Comparison of ENCODE assay signal across 8 cellular contexts in the genomic region with DNA sequence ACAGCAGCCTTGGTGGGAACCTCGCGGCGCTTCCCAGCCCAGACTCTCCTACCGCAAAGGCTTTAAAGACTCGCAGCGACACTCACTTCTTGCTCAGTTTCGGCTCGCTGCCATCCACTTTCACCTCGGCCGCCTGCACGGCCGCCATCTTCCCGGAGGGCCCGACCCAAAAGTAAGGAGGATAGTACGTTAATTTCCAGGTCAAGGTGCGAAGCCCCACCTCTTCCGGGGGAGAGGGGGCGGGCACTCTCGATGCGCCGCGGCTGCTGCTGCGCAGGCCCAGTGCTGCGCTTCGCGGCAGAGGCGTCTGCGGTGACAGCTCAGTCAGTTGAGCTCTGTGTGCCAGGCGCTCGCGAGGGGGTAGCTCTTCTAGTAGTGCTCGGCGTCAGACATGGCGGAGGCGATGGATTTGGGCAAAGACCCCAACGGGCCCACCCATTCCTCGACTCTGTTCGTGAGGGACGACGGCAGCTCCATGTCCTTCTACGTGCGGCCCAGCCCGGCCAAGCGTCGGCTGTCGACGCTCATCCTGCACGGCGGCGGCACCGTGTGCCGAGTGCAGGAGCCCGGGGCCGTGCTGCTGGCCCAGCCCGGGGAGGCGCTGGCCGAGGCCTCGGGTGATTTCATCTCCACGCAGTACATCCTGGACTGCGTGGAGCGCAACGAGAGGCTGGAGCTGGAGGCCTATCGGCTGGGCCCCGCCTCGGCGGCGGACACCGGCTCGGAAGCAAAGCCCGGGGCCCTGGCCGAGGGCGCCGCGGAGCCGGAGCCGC. TPM values are rescaled to one million over a fixed set of nuclear protein-coding genes. Genes with fewer than 3 reads are reported as not detected.
DNase-seq lines count a peak whose midpoint lies in the region; ATAC-seq and TF ChIP-seq lines count a peak whose summit lies in the region.

A gene (minus strand): TSS at position 174 of the 773 bp plus-strand sequence. CDS start 26 bp downstream, at position 148.
A gene with protein sequence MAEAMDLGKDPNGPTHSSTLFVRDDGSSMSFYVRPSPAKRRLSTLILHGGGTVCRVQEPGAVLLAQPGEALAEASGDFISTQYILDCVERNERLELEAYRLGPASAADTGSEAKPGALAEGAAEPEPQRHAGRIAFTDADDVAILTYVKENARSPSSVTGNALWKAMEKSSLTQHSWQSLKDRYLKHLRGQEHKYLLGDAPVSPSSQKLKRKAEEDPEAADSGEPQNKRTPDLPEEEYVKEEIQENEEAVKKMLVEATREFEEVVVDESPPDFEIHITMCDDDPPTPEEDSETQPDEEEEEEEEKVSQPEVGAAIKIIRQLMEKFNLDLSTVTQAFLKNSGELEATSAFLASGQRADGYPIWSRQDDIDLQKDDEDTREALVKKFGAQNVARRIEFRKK (plus strand): TSS at position 282 of the 773 bp plus-strand sequence. CDS start 110 bp downstream, at position 392.

- no peaks in the 10 kb centered on the region for H3K27me3 Mint-ChIP-seq in activated T-cell treated with anti-CD3 and anti-CD28 coated beads, Interleukin-2, amount 50 U/mL, for 24 hours

- H3K27ac ChIP-seq in PC-9: peak within 1 kb of the TSS; percentile 67

- peaks cover 83% of the 10 kb centered on the region for H3K36me3 Mint-ChIP-seq in activated T-cell treated with anti-CD3 and anti-CD28 coated beads, Interleukin-2, amount 50 U/mL, for 24 hours (ENCODE audit: low read depth)

- no peaks in the 10 kb centered on the region for H3K27me3 ChIP-seq in PC-9 (ENCODE audit: insufficient read depth, low read depth)
- H3K27me3 ChIP-seq in mucosa of stomach (ENCODE audit: control insufficient read depth, insufficient read depth, low read length): no peaks in the 10 kb centered on the region

- H3K27ac Mint-ChIP-seq in activated T-cell treated with anti-CD3 and anti-CD28 coated beads, Interleukin-2, amount 50 U/mL, for 24 hours: peak within 1 kb of the TSS; percentile 99

- H2AFZ ChIP-seq in PC-9: peak within 1 kb of the TSS; percentile 97

- H3K9me3 Mint-ChIP-seq in activated T-cell treated with anti-CD3 and anti-CD28 coated beads, Interleukin-2, amount 50 U/mL, for 24 hours: no peaks in the 10 kb centered on the region

- H3K9ac ChIP-seq in mucosa of stomach (ENCODE audit: low read length): peak within 1 kb of the TSS; percentile 97

- peak within 1 kb of the TSS; percentile 94 for H3K4me2 ChIP-seq in PC-9

- H3K36me3 ChIP-seq in PC-9 (ENCODE audit: low read depth) (peaks cover 8% of the 10 kb centered on the region; the same call in 1 of the 2 replicates), mucosa of stomach (ENCODE audit: control insufficient read depth, insufficient read depth, low read length) (no peaks in the 10 kb centered on the region)

- H3K79me2 ChIP-seq in PC-9 (ENCODE audit: low read depth): peaks cover 93% of the 10 kb centered on the region

- CTCF ChIA-PET in PC-9 (lab: Charles Lee): interaction anchor here (0.5 to 0.8 kb wide), 4 partner anchors 25 to 184 kb away, joined by 3 to 18 read pairs (median 4); a partner anchor contains a TSS

- DNase-seq in DMS114 treated with DMSO at 0.1 percent for 48 hours (lab: John Stamatoyannopoulos, UW; ENCODE audit: unreplicated experiment) (peak; percentile 90), PC-9 (peak; percentile 83 to 91), erythroblast (lab: John Stamatoyannopoulos, UW) (peak; percentile 95 to 96)
- peak; percentile 96 for DNase-seq in activated T-cell treated with anti-CD3 and anti-CD28 coated beads, Interleukin-2, amount 50 U/mL, for 24 hours
- peak; percentile 91 for DNase-seq in stimulated activated CD8-positive, alpha-beta memory T cell treated with anti-CD3 and anti-CD28 coated beads, Interleukin-7, amount 100 ng/mL, for 1 hour (ENCODE audit: low read depth in 2 of 2)

- ATAC-seq in GM21576 (IDR thresholded peaks at IDR 0.05; ENCODE audit: unreplicated experiment): peak; percentile 82

- peaks cover 27% of the 10 kb centered on the region for H3K4me1 ChIP-seq in PC-9 (replicated peaks; ENCODE audit: insufficient read depth)
- H3K4me1 ChIP-seq in mucosa of stomach (ENCODE audit: control insufficient read depth, insufficient read depth, low read length): peaks cover 17% of the 10 kb centered on the region

- TF ChIP-seq EP300 in Ishikawa (IDR thresholded peaks at IDR 0.05; ENCODE audit: borderline replicate concordance): no peak

- no TSS peak for BruUV-seq in PC-9 (replicated peaks; lab: Mats Ljungman, UMichigan)

- H3K4me3 Mint-ChIP-seq in activated T-cell treated with anti-CD3 and anti-CD28 coated beads, Interleukin-2, amount 50 U/mL, for 24 hours: peak within 1 kb of the TSS; percentile 99

- H4K20me1 ChIP-seq in PC-9 (ENCODE audit: insufficient read depth): peaks cover 24% of the 10 kb centered on the region

- H3K9me3 ChIP-seq in PC-9 (ENCODE audit: insufficient read depth, low read depth): no peaks in the 10 kb centered on the region; the same call in 1 of the 2 replicates
- H3K9me3 ChIP-seq in mucosa of stomach (ENCODE audit: control insufficient read depth, low read length): no peaks in the 10 kb centered on the region

- peak; percentile 99 for TF ChIP-seq POLR2A in erythroblast (IDR thresholded peaks at IDR 0.05; ENCODE audit: low read length)

- peaks cover 14% of the 10 kb centered on the region; the same call in 1 of the 2 replicates for H3F3A ChIP-seq in PC-9 (ENCODE audit: insufficient read depth, low read depth)

- intact Hi-C loops in PC-9 (cut with micrococcal nuclease; ENCODE audit: unreplicated experiment): loop anchor here (1.0 kb wide), 1 partner anchor 24 kb away; a partner anchor contains a TSS

- peaks cover 57% of the 10 kb centered on the region for H3K4me1 Mint-ChIP-seq in activated T-cell treated with anti-CD3 and anti-CD28 coated beads, Interleukin-2, amount 50 U/mL, for 24 hours (ENCODE audit: low read depth)

- no peak for TF ChIP-seq RAD21 in Ishikawa (IDR thresholded peaks at IDR 0.05; ENCODE audit: low read depth)

- H3K4me3 ChIP-seq in PC-9 (peak within 1 kb of the TSS; percentile 98), mucosa of stomach (ENCODE audit: low read length) (peak within 1 kb of the TSS; percentile 98)

- no peak for TF ChIP-seq CTCF in PC-9 (conservative IDR thresholded peaks at IDR 0.05)

- POLR2A ChIA-PET in PC-9 (lab: Charles Lee; ENCODE audit: unreplicated experiment): interaction anchor here (0.6 to 1.4 kb wide), 3 partner anchors 25 to 781 kb away, joined by 3 to 12 read pairs (median 4); a partner anchor contains a TSS

- H3K9me2 ChIP-seq in PC-9 (ENCODE audit: insufficient read depth): no peaks in the 10 kb centered on the region

TF ChIP-seq in Ishikawa, 13 proteins besides CTCF, POLR2A, EP300 and RAD21:
- TF ChIP-seq EGR1 (IDR thresholded peaks at IDR 0.05): peak; percentile 32; the same call in 1 of the 2 replicates
- TF ChIP-seq, protein P1, sequence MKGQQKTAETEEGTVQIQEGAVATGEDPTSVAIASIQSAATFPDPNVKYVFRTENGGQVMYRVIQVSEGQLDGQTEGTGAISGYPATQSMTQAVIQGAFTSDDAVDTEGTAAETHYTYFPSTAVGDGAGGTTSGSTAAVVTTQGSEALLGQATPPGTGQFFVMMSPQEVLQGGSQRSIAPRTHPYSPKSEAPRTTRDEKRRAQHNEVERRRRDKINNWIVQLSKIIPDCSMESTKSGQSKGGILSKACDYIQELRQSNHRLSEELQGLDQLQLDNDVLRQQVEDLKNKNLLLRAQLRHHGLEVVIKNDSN (IDR thresholded peaks at IDR 0.05): no peak
- TF ChIP-seq, protein P2, sequence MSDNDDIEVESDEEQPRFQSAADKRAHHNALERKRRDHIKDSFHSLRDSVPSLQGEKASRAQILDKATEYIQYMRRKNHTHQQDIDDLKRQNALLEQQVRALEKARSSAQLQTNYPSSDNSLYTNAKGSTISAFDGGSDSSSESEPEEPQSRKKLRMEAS (IDR thresholded peaks at IDR 0.05): peak; percentile 25; the same call in 1 of the 2 replicates
- no peak; the same call in 1 of the 2 replicates for TF ChIP-seq TCF12 (IDR thresholded peaks at IDR 0.05; ENCODE audit: low read depth)
- no peak for TF ChIP-seq CEBPB (IDR thresholded peaks at IDR 0.05)
- peak; percentile 94 for TF ChIP-seq YY1 (IDR thresholded peaks at IDR 0.05; ENCODE audit: low read depth)
- no peak; the same call in none of the 2 replicates for TF ChIP-seq NFIC (IDR thresholded peaks at IDR 0.05)
- TF ChIP-seq ZBTB7A (IDR thresholded peaks at IDR 0.05; ENCODE audit: low read depth): no peak; the same call in 1 of the 2 replicates
- no peak for TF ChIP-seq TEAD4 (IDR thresholded peaks at IDR 0.05)
- no peak for TF ChIP-seq FOXM1 (IDR thresholded peaks at IDR 0.05; ENCODE audit: borderline replicate concordance, low read depth)
- TF ChIP-seq CREB1 (IDR thresholded peaks at IDR 0.05; ENCODE audit: low read depth): peak; percentile 40; the same call in 1 of the 2 replicates
- TF ChIP-seq, protein P3, sequence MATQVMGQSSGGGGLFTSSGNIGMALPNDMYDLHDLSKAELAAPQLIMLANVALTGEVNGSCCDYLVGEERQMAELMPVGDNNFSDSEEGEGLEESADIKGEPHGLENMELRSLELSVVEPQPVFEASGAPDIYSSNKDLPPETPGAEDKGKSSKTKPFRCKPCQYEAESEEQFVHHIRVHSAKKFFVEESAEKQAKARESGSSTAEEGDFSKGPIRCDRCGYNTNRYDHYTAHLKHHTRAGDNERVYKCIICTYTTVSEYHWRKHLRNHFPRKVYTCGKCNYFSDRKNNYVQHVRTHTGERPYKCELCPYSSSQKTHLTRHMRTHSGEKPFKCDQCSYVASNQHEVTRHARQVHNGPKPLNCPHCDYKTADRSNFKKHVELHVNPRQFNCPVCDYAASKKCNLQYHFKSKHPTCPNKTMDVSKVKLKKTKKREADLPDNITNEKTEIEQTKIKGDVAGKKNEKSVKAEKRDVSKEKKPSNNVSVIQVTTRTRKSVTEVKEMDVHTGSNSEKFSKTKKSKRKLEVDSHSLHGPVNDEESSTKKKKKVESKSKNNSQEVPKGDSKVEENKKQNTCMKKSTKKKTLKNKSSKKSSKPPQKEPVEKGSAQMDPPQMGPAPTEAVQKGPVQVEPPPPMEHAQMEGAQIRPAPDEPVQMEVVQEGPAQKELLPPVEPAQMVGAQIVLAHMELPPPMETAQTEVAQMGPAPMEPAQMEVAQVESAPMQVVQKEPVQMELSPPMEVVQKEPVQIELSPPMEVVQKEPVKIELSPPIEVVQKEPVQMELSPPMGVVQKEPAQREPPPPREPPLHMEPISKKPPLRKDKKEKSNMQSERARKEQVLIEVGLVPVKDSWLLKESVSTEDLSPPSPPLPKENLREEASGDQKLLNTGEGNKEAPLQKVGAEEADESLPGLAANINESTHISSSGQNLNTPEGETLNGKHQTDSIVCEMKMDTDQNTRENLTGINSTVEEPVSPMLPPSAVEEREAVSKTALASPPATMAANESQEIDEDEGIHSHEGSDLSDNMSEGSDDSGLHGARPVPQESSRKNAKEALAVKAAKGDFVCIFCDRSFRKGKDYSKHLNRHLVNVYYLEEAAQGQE (IDR thresholded peaks at IDR 0.05; ENCODE audit: low read depth): no peak
- TF ChIP-seq TAF1 (IDR thresholded peaks at IDR 0.05; ENCODE audit: low read depth): peak; percentile 95

RNA-seq across cellular contexts. Expression of the first gene that starts in this region (rescaled TPM):
- 101 and 132 TPM in 2 replicates for total RNA-seq in PC-9 (2021)

RNA-seq across cellular contexts. Expression of the second gene that starts in this region (rescaled TPM):
- total RNA-seq in PC-9 (2021): 16.9 and 19.3 TPM in 2 replicates

Comparison
In these comparisons a context has a peak if more than half of its experiments do, and no peak if none do; other contexts are left out.
1. Peak in every context shown above with its lines: DNase-seq, ATAC-seq, H3K4me3 ChIP-seq and H3K27ac ChIP-seq.